ENCODE assay signal across 18 cellular contexts in genomic region chr3:36804295-36805055, GRCh38. TPM values are rescaled to one million over a fixed set of nuclear protein-coding genes. Genes with fewer than 3 reads are reported as not detected.
DNase-seq lines count a peak whose midpoint lies in the region; ATAC-seq, FAIRE-seq and TF ChIP-seq lines count a peak whose summit lies in the region.
"Had no signal": no experiment of that assay in that cellular context is flagged by ENCODE, and none has a peak within 500 bp of the region (broad histone marks: within the 10 kb centered on the region; RNA-seq: fewer than 3 reads in every experiment).

No MANE protein-coding gene starts in this region.

- no peak for TF ChIP-seq POLR2A in HepG2 (IDR thresholded peaks at IDR 0.05; ENCODE audit: insufficient read depth in 1 of 2, low read depth in 2 of 2, low read length in 2 of 2)

- no peaks in the 10 kb centered on the region for H3K36me3 ChIP-seq in BE2C
- no peaks in the 10 kb centered on the region for H3K36me3 ChIP-seq in HepG2 (replicated peaks in 1 of 2; ENCODE audit: control insufficient read depth in 1 of 2, insufficient read depth in 2 of 2, low read length in 2 of 2)
- H3K36me3 ChIP-seq: heart left ventricle, prostate gland, thoracic aorta had no signal

- no peak overlapping the region for H3K27ac ChIP-seq in HepG2 (ENCODE audit: extremely low read length, insufficient read depth, low read length)
- H3K27ac ChIP-seq: heart left ventricle, prostate gland, thoracic aorta had no signal

- no peaks in the 10 kb centered on the region for H3K79me2 ChIP-seq in HepG2 (ENCODE audit: insufficient read depth, low read length)

- H3K4me3 ChIP-seq in BE2C (ENCODE audit: low read depth, low read length) (no peak overlapping the region), HepG2 (replicated peaks in 1 of 3; ENCODE audit: insufficient read depth in 1 of 3, low read depth in 2 of 3, low read length in 3 of 3) (no peak overlapping the region)
- H3K4me3 ChIP-seq: heart left ventricle, prostate gland, thoracic aorta had no signal

- CTCF ChIA-PET in HepG2 (lab: Yijun Ruan, JAX; ENCODE audit: low intra/inter-chr PET ratio, low total read pairs), result no interaction called here

- H3K4me2 ChIP-seq in HepG2 (ENCODE audit: low read depth, low read length), result no peak overlapping the region

- TF ChIP-seq EP300 in HepG2 (IDR thresholded peaks at IDR 0.05; ENCODE audit: low read depth in 2 of 2, low read length in 2 of 2) (no peak), HepG2 (CRISPR knock-in tag; IDR thresholded peaks at IDR 0.05; ENCODE audit: borderline replicate concordance) (no peak)

- WGBS in HepG2 (ENCODE audit: low lambda C conversion rate), result 19% methylated on average over 2 of the region's 2 CpGs

- H4K20me1 ChIP-seq in HepG2 (ENCODE audit: insufficient read depth, low read length), result no peaks in the 10 kb centered on the region

- no peak for FAIRE-seq in HepG2 (lab: Jason Lieb, UNC)
- FAIRE-seq: GM12891 had no signal

- POLR2A ChIA-PET in HepG2 (lab: Yijun Ruan, JAX), result no interaction called here

- ATAC-seq in HepG2, result no peak
- ATAC-seq: heart left ventricle had no signal

- H3K27me3 ChIP-seq in BE2C, result no peaks in the 10 kb centered on the region
- no peaks in the 10 kb centered on the region for H3K27me3 ChIP-seq in HepG2 (ENCODE audit: control insufficient read depth in 1 of 2, insufficient read depth in 2 of 2, low read length in 2 of 2)

- in situ Hi-C loops in HepG2 (cut with HindIII; ENCODE audit: extremely low pct_ligation_motif_present, low pct_unique_long_range_greater_than_20kb), result no loop called here

- H3K4me1 ChIP-seq in BE2C (no peaks in the 10 kb centered on the region), HepG2 (ENCODE audit: insufficient read depth, low read length) (no peaks in the 10 kb centered on the region)
- H3K4me1 ChIP-seq: heart left ventricle, prostate gland had no signal

- intact Hi-C loops in HepG2 (cut with micrococcal nuclease; ENCODE audit: unreplicated experiment), result no loop called here

- no peak overlapping the region for H3K9ac ChIP-seq in HepG2 (ENCODE audit: insufficient read depth, low read depth, low read length)

- no peak for TF ChIP-seq RAD21 in HepG2 (CRISPR knock-in tag; IDR thresholded peaks at IDR 0.05)

- DNase-seq in BE2C, result peak; percentile 26
- peak; percentile 0 for DNase-seq in DMS53 treated with DMSO at 0.1 percent for 48 hours (lab: John Stamatoyannopoulos, UW; ENCODE audit: unreplicated experiment)
- peak; percentile 64 for DNase-seq in NCI-H345 (lab: John Stamatoyannopoulos, UW)
- DNase-seq in ecto neural progenitor cell (ENCODE audit: low spot score), result peak; percentile 68
- no peak for DNase-seq in GM19240 (ENCODE audit: insufficient read length, low spot score)
- no peak for DNase-seq in stimulated activated CD4-positive, alpha-beta T cell treated with anti-CD3 and anti-CD28 coated beads, Interleukin-4, amount 100 ng/mL, for 1 hour
- no peak for DNase-seq in AG08395 (ENCODE audit: low spot score)
- no peak for DNase-seq in HepG2 (ENCODE audit: low spot score)
- DNase-seq: activated CD4-positive, alpha-beta T cell treated with anti-CD3 and anti-CD28 coated beads, Interleukin-2, amount 10 ng/mL, durations not matched to agents 7 days and 5 days; AML-193; amniotic stem cell; heart left ventricle; SHP77; T-helper 2 cell had no signal

- no peak overlapping the region for H2AFZ ChIP-seq in HepG2 (ENCODE audit: low read length)

- H3K9me3 ChIP-seq in BE2C (no peaks in the 10 kb centered on the region), HepG2 (ENCODE audit: low read length) (no peaks in the 10 kb centered on the region)
- H3K9me3 ChIP-seq: prostate gland had no signal

- BruUV-seq in HepG2 (replicated peaks; lab: Mats Ljungman, UMichigan), result no TSS peak

- no peak for TF ChIP-seq CTCF in BE2C (IDR thresholded peaks at IDR 0.05; ENCODE audit: low read depth, low read length)
- TF ChIP-seq CTCF in HepG2 (CRISPR knock-in tag; IDR thresholded peaks at IDR 0.05), result no peak

TF ChIP-seq in HepG2, 621 proteins besides CTCF, POLR2A, EP300 and RAD21:
- TF ChIP-seq MIER3 (CRISPR knock-in tag; IDR thresholded peaks at IDR 0.05; ENCODE audit: borderline replicate concordance) (no peak), ATF4 (CRISPR knock-in tag; IDR thresholded peaks at IDR 0.05) (no peak), THRA (CRISPR knock-in tag; IDR thresholded peaks at IDR 0.05; ENCODE audit: borderline replicate concordance) (no peak), GZF1 (CRISPR knock-in tag; IDR thresholded peaks at IDR 0.05) (no peak), ZNF572 (CRISPR knock-in tag; IDR thresholded peaks at IDR 0.05) (no peak), KMT2A (CRISPR knock-in tag; IDR thresholded peaks at IDR 0.05) (no peak), ZNF414 (CRISPR knock-in tag; IDR thresholded peaks at IDR 0.05) (no peak), DRAP1 (CRISPR knock-in tag; IDR thresholded peaks at IDR 0.05) (no peak), ZNF616 (CRISPR knock-in tag; IDR thresholded peaks at IDR 0.05; ENCODE audit: low read depth) (no peak)

RNA-seq across cellular contexts. Expression of gene DCLK3, which starts 40.1 kb away (rescaled TPM):
- 0.26 TPM for polyA plus RNA-seq in BE2C (2012; ENCODE audit: insufficient read depth, insufficient read length, low read depth)
- not detected in 2 replicates for total RNA-seq in HepG2 (2016; rRNA removed; fragmentation: Illumina TruSeq; extraction: Trizol)
- not detected in 2 replicates for total RNA-seq in HepG2 (2016; cell fraction: cytosol; rRNA removed; fragmentation: Illumina TruSeq; extraction: Trizol; ENCODE audit: low read depth)
- total RNA-seq in HepG2 (2016; cell fraction: insoluble cytoplasmic fraction; rRNA removed; fragmentation: Illumina TruSeq; extraction: Trizol), result not detected in 2 replicates
- total RNA-seq in HepG2 (2016; cell fraction: membrane; rRNA removed; fragmentation: Illumina TruSeq; extraction: Trizol), result not detected in 2 replicates
- total RNA-seq in HepG2 (2016; cell fraction: nucleus; rRNA removed; fragmentation: Illumina TruSeq; extraction: Trizol), result not detected in 2 replicates
- not detected in 2 replicates for polyA plus RNA-seq in HepG2 (2011; rRNA removed)
- polyA plus RNA-seq in HepG2 (2011; cell fraction: cytosol; rRNA removed), result not detected in 2 replicates
- not detected in 2 replicates for polyA plus RNA-seq in HepG2 (2011; cell fraction: nucleus; rRNA removed)
- not detected in 2 replicates for polyA plus RNA-seq in HepG2 (2012)
- polyA plus RNA-seq in HepG2 (2016; cell fraction: cytosol; fragmentation: Illumina TruSeq; extraction: Trizol; ENCODE audit: low read depth), result not detected in 2 replicates
- not detected in 2 replicates for polyA plus RNA-seq in HepG2 (2016; cell fraction: insoluble cytoplasmic fraction; fragmentation: Illumina TruSeq; extraction: Trizol; ENCODE audit: low read depth)
- not detected in 2 replicates for polyA plus RNA-seq in HepG2 (2016; cell fraction: membrane; fragmentation: Illumina TruSeq; extraction: Trizol; ENCODE audit: low read depth)
- not detected in 2 replicates for polyA plus RNA-seq in HepG2 (2016; cell fraction: nucleus; fragmentation: Illumina TruSeq; extraction: Trizol; ENCODE audit: insufficient read depth, low read depth)
- not detected in 2 replicates for polyA minus RNA-seq in HepG2 (2011; rRNA and poly(A)+ RNA removed; ENCODE audit: low replicate concordance)
- polyA minus RNA-seq in HepG2 (2011; cell fraction: cytosol; rRNA and poly(A)+ RNA removed), result not detected in 2 replicates
- not detected in 2 replicates for polyA minus RNA-seq in HepG2 (2011; cell fraction: nucleus; rRNA and poly(A)+ RNA removed)
- total RNA-seq: activated CD4-positive, alpha-beta T cell treated with anti-CD3 and anti-CD28 coated beads, Interleukin-2, amount 10 ng/mL, durations not matched to agents 7 days and 5 days; activated T-helper 1 cell treated with anti-CD3 and anti-CD28 coated beads, Interleukin-12 subunit alpha, Interleukin-12 subunit beta, Interleukin-2, Interleukin-4 antibody, amounts not matched to agents 30 ng/mL and 10 ng/mL and 1 ng/mL, durations not matched to agents 14 hours and 24 hours and 36 hours had no signal

Comparison
In these comparisons a context has a peak if more than half of its experiments do, and no peak if none do; other contexts are left out.
1. DNase-seq: peak in BE2C (single experiment), DMS53 treated with DMSO at 0.1 percent for 48 hours (single experiment), NCI-H345 (single experiment) and ecto neural progenitor cell (single experiment); none in GM19240 (single experiment), stimulated activated CD4-positive, alpha-beta T cell treated with anti-CD3 and anti-CD28 coated beads, Interleukin-4, amount 100 ng/mL, for 1 hour (single experiment), AG08395 (single experiment) and HepG2 (single experiment).